ENCODE assay signal across 2 cellular contexts in genomic region chr22:50620861-50621490, GRCh38.
TF ChIP-seq lines count a peak whose summit lies in the region.

No MANE protein-coding gene starts in this region.

TF ChIP-seq in HEK293, 187 proteins besides CTCF, POLR2A, EP300 and RAD21 (continues in another document):
- TF ChIP-seq ZNF658 (tag by site-specific recombination; IDR thresholded peaks at IDR 0.05) (no peak), ZNF768 (tag by site-specific recombination; IDR thresholded peaks at IDR 0.05) (no peak), ZNF148 (tag by site-specific recombination; IDR thresholded peaks at IDR 0.05; ENCODE audit: borderline replicate concordance) (no peak), ZNF555 (tag by site-specific recombination; conservative IDR thresholded peaks at IDR 0.05) (no peak), PATZ1 (tag by site-specific recombination; IDR thresholded peaks at IDR 0.05) (0 out of 2 replicates have a peak, but pooled peaks have one; percentile 9), SETDB1 (IDR thresholded peaks at IDR 0.05; ENCODE audit: insufficient read length, low read length) (no peak), ZNF214 (tag by site-specific recombination; IDR thresholded peaks at IDR 0.05; ENCODE audit: borderline replicate concordance) (no peak), ZNF266 (tag by site-specific recombination; IDR thresholded peaks at IDR 0.05; ENCODE audit: low read depth) (no peak), ZBTB49 (tag by site-specific recombination; IDR thresholded peaks at IDR 0.05; ENCODE audit: low read depth) (no peak), ZNF202 (tag by site-specific recombination; IDR thresholded peaks at IDR 0.05; ENCODE audit: borderline replicate concordance) (no peak), ZNF155 (tag by site-specific recombination; IDR thresholded peaks at IDR 0.05) (no peak), ZBTB7A (tag by site-specific recombination; IDR thresholded peaks at IDR 0.05; ENCODE audit: low read depth) (no peak), REST (tag by site-specific recombination; IDR thresholded peaks at IDR 0.05) (no peak), ZNF416 (tag by site-specific recombination; IDR thresholded peaks at IDR 0.05) (no peak), ZXDB (tag by site-specific recombination; IDR thresholded peaks at IDR 0.05) (no peak)

TF ChIP-seq in HepG2, 621 proteins besides CTCF, POLR2A, EP300 and RAD21 (continues in another document):
- no peak for TF ChIP-seq ZNF326 (CRISPR knock-in tag; IDR thresholded peaks at IDR 0.05; ENCODE audit: borderline replicate concordance)
- TF ChIP-seq TIGD3 (CRISPR knock-in tag; IDR thresholded peaks at IDR 0.05; ENCODE audit: borderline replicate concordance): no peak
- no peak for TF ChIP-seq ZNF607 (CRISPR knock-in tag; IDR thresholded peaks at IDR 0.05; ENCODE audit: borderline replicate concordance)
- TF ChIP-seq ZSCAN9 (CRISPR knock-in tag; IDR thresholded peaks at IDR 0.05; ENCODE audit: borderline replicate concordance): no peak
- peak; percentile 60; the same call in 1 of the 2 replicates for TF ChIP-seq ZBTB39 (CRISPR knock-in tag; IDR thresholded peaks at IDR 0.05)
- peak; percentile 50 for TF ChIP-seq ZNF687 (CRISPR knock-in tag; IDR thresholded peaks at IDR 0.05)
- TF ChIP-seq MAX (IDR thresholded peaks at IDR 0.05): peak; percentile 39; the same call in 1 of the 2 replicates
- TF ChIP-seq HDAC6 (IDR thresholded peaks at IDR 0.05; ENCODE audit: low read depth, low read length): no peak
- TF ChIP-seq ZBTB7A (CRISPR knock-in tag; IDR thresholded peaks at IDR 0.05): peak; percentile 45; the same call in 1 of the 2 replicates
- TF ChIP-seq CSRNP1 (CRISPR knock-in tag; IDR thresholded peaks at IDR 0.05): no peak
- no peak for TF ChIP-seq TARDBP (CRISPR knock-in tag; IDR thresholded peaks at IDR 0.05)
- no peak for TF ChIP-seq ZFP1 (CRISPR knock-in tag; IDR thresholded peaks at IDR 0.05)
- no peak for TF ChIP-seq KMT2A (CRISPR knock-in tag; IDR thresholded peaks at IDR 0.05)
- TF ChIP-seq NRL (CRISPR knock-in tag; IDR thresholded peaks at IDR 0.05; ENCODE audit: borderline replicate concordance): no peak
- TF ChIP-seq BRD4 (CRISPR knock-in tag; IDR thresholded peaks at IDR 0.05): no peak
- TF ChIP-seq ZXDC (CRISPR knock-in tag; IDR thresholded peaks at IDR 0.05): no peak
- peak; percentile 52 for TF ChIP-seq SALL1 (CRISPR knock-in tag; IDR thresholded peaks at IDR 0.05)
- no peak for TF ChIP-seq ZSCAN31 (CRISPR knock-in tag; IDR thresholded peaks at IDR 0.05; ENCODE audit: low read depth)
- TF ChIP-seq RBM22 (optimal IDR thresholded peaks at IDR 0.05; ENCODE audit: low read length): no peak
- TF ChIP-seq MYC (CRISPR knock-in tag; IDR thresholded peaks at IDR 0.05; ENCODE audit: borderline replicate concordance): peak; percentile 50; the same call in 1 of the 2 replicates
- no peak for TF ChIP-seq NFIB (CRISPR knock-in tag; IDR thresholded peaks at IDR 0.05; ENCODE audit: borderline replicate concordance)
- no peak for TF ChIP-seq YEATS4 (CRISPR knock-in tag; IDR thresholded peaks at IDR 0.05; ENCODE audit: borderline replicate concordance)
- no peak for TF ChIP-seq NBN (conservative IDR thresholded peaks at IDR 0.05)
- no peak; the same call in 1 of the 2 replicates for TF ChIP-seq ZNF784 (CRISPR knock-in tag; IDR thresholded peaks at IDR 0.05; ENCODE audit: borderline replicate concordance)
- TF ChIP-seq ZBTB10 (CRISPR knock-in tag; IDR thresholded peaks at IDR 0.05; ENCODE audit: borderline replicate concordance): no peak
- no peak for TF ChIP-seq MZF1 (CRISPR knock-in tag; IDR thresholded peaks at IDR 0.05; ENCODE audit: borderline replicate concordance)
- TF ChIP-seq KMT2B (CRISPR knock-in tag; IDR thresholded peaks at IDR 0.05): no peak
- no peak for TF ChIP-seq GLMP (CRISPR knock-in tag; IDR thresholded peaks at IDR 0.05; ENCODE audit: borderline replicate concordance)
- no peak for TF ChIP-seq ZNF20 (CRISPR knock-in tag; IDR thresholded peaks at IDR 0.05)
- TF ChIP-seq ZNF7 (CRISPR knock-in tag; IDR thresholded peaks at IDR 0.05): no peak
- TF ChIP-seq CCDC6 (CRISPR knock-in tag; IDR thresholded peaks at IDR 0.05): no peak
- TF ChIP-seq LCORL (IDR thresholded peaks at IDR 0.05): no peak
- TF ChIP-seq LCORL (CRISPR knock-in tag; IDR thresholded peaks at IDR 0.05): peak; percentile 70
